1 cellular context compared by ENCODE assay signal in the genomic region with DNA sequence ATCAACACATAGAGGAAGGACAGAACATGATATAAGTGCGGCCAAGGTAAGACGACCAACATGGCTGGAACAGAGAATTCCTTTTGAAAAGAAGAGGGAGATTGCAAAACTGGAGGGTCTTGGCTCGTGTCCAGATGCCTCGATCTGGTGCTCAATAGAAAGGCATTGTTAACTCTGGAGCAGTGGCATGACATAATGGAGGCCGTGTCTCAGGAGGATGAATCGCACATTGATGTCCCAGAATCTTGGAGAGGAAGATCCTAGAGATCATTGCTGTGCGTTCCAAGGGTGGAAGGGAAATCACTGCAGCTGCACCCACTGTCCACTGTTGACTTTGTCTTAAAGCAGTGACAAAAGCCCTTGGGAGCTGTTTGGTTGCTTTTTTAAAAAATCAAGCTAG.
TF ChIP-seq lines count a peak whose summit lies in the region.

No MANE protein-coding gene starts in this region.

TF ChIP-seq in SK-N-SH treated with all-trans-retinoic acid at 6 μM for 48 hours, 23 proteins besides CTCF, POLR2A, EP300 and RAD21 (continued from another document):
- TF ChIP-seq CSRNP3 (CRISPR knock-in tag; IDR thresholded peaks at IDR 0.05) (no peak), ISL1 (CRISPR knock-in tag; IDR thresholded peaks at IDR 0.05) (no peak)
- TF ChIP-seq, protein P1, sequence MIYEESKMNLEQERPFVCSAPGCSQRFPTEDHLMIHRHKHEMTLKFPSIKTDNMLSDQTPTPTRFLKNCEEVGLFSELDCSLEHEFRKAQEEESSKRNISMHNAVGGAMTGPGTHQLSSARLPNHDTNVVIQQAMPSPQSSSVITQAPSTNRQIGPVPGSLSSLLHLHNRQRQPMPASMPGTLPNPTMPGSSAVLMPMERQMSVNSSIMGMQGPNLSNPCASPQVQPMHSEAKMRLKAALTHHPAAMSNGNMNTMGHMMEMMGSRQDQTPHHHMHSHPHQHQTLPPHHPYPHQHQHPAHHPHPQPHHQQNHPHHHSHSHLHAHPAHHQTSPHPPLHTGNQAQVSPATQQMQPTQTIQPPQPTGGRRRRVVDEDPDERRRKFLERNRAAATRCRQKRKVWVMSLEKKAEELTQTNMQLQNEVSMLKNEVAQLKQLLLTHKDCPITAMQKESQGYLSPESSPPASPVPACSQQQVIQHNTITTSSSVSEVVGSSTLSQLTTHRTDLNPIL (CRISPR knock-in tag; IDR thresholded peaks at IDR 0.05; ENCODE audit: low read depth), result no peak
